28 cellular contexts compared by ENCODE assay signal in genomic region chr9:89207026-89207425, GRCh38.
"Had no signal": no experiment of that assay in that cellular context is flagged by ENCODE, and none has a peak within 500 bp of the region (broad histone marks: within the 10 kb centered on the region; RNA-seq: fewer than 3 reads in every experiment).

No MANE protein-coding gene starts in this region.

- ATAC-seq: foreskin keratinocyte; left ventricle myocardium superior; lower lobe of right lung; naive thymus-derived CD8-positive, alpha-beta T cell; sciatic nerve; stimulated activated naive CD8-positive, alpha-beta T cell treated with anti-CD3 and anti-CD28 coated beads, Interleukin-15, amount 100 ng/mL, for 72 hours had no signal

- H3K4me3 ChIP-seq: colonic mucosa, esophagus muscularis mucosa, lower lobe of right lung, right atrium auricular region, smooth muscle cell, suprapubic skin, vagina had no signal

- H3K4me1 ChIP-seq: colonic mucosa, esophagus muscularis mucosa, foreskin keratinocyte, lower lobe of right lung, parathyroid adenoma, right atrium auricular region, suprapubic skin, vagina had no signal

- DNase-seq: colonic mucosa; effector CD8-positive, alpha-beta T cell; endodermal cell; foreskin keratinocyte; hypothalamus; immature natural killer cell; islet precursor cell; kidney glomerular epithelial cell; left ventricle myocardium superior; lower lobe of right lung; naive thymus-derived CD8-positive, alpha-beta T cell; nephron progenitor cell; stimulated activated CD4-positive, alpha-beta T cell treated with anti-CD3 and anti-CD28 coated beads, Interleukin-12 subunit alpha, Interleukin-12 subunit beta, amount 100 ng/mL, for 4 hours; stimulated activated CD4-positive, alpha-beta T cell treated with anti-CD3 and anti-CD28 coated beads, Interleukin-1b, Interleukin-23, amount 100 ng/mL, for 48 hours; stimulated activated CD4-positive, alpha-beta T cell treated with anti-CD3 and anti-CD28 coated beads, Interleukin-4, amount 100 ng/mL, for 1 hour; stimulated activated CD8-positive, alpha-beta memory T cell treated with anti-CD3 and anti-CD28 coated beads, Interleukin-4, amount 100 ng/mL, for 48 hours; stimulated activated naive CD4-positive, alpha-beta T cell; stimulated activated naive CD8-positive, alpha-beta T cell treated with anti-CD3 and anti-CD28 coated beads, Interleukin-15, amount 100 ng/mL, for 72 hours; trophoblast cell had no signal

- H3K9me3 ChIP-seq: colonic mucosa, esophagus muscularis mucosa, lower lobe of right lung, neutrophil, suprapubic skin, vagina had no signal

- H3K27ac ChIP-seq: colonic mucosa, epithelial cell of prostate, esophagus muscularis mucosa, foreskin keratinocyte, lower lobe of right lung, neutrophil, parathyroid adenoma, right atrium auricular region, suprapubic skin, vagina had no signal

- H3K36me3 ChIP-seq: colonic mucosa, esophagus muscularis mucosa, lower lobe of right lung, neutrophil, right atrium auricular region, suprapubic skin, vagina had no signal

- H3K27me3 ChIP-seq: colonic mucosa, esophagus muscularis mucosa, foreskin keratinocyte, neutrophil, right atrium auricular region, suprapubic skin, vagina had no signal
